8 cellular contexts compared by ENCODE assay signal in genomic region chr2:221571391-221572179, GRCh38. TPM values are rescaled to one million over a fixed set of nuclear protein-coding genes. Genes with fewer than 3 reads are reported as not detected.
DNase-seq lines count a peak whose midpoint lies in the region; ATAC-seq and TF ChIP-seq lines count a peak whose summit lies in the region.

No MANE protein-coding gene starts in this region.

- peak overlapping the region; percentile 50 for H3K27ac Mint-ChIP-seq in activated CD8-positive, alpha-beta memory T cell treated with anti-CD3 and anti-CD28 coated beads, Interleukin-2, amount 10 ng/mL, durations not matched to agents 7 days and 5 days

- no peak overlapping the region for H4K5ac ChIP-seq in IMR-90 (ENCODE audit: low read depth, low read length)

- peak overlapping the region; percentile 84 for H3K4me3 Mint-ChIP-seq in activated CD8-positive, alpha-beta memory T cell treated with anti-CD3 and anti-CD28 coated beads, Interleukin-2, amount 10 ng/mL, durations not matched to agents 7 days and 5 days

- H2BK120ac ChIP-seq in IMR-90 (ENCODE audit: low read depth, low read length), result peak overlapping the region; percentile 75

- H3K4me1 Mint-ChIP-seq in activated CD8-positive, alpha-beta memory T cell treated with anti-CD3 and anti-CD28 coated beads, Interleukin-2, amount 10 ng/mL, durations not matched to agents 7 days and 5 days, result peaks cover 26% of the 10 kb centered on the region

- peak overlapping the region; percentile 92 for H2AK9ac ChIP-seq in IMR-90 (replicated peaks; ENCODE audit: low read depth, low read length, poor library complexity)

- H3K36me3 ChIP-seq in IMR-90 (ENCODE audit: control insufficient read depth, insufficient read depth, low read length) (peaks cover 4% of the 10 kb centered on the region; the same call in 1 of the 2 replicates), esophagus (ENCODE audit: control insufficient read depth in 2 of 2, insufficient read depth in 2 of 2, low read length in 1 of 2) (no peaks in the 10 kb centered on the region), mucosa of stomach (ENCODE audit: control insufficient read depth, insufficient read depth, low read length) (no peaks in the 10 kb centered on the region), thyroid gland (no peaks in the 10 kb centered on the region)

- H3K23ac ChIP-seq in IMR-90 (ENCODE audit: low read depth, low read length), result peak overlapping the region; percentile 35; the same call in 1 of the 2 replicates

- in situ Hi-C loops in IMR-90 (cut with MboI; ENCODE audit: low sequenced_read_pairs), result loop anchor here (5.0 to 10.0 kb wide), 3 partner anchors 877 to 1844 kb away; no protein-coding TSS in a partner anchor

- dilution Hi-C loops in IMR-90 (cut with HindIII; ENCODE audit: low sequenced_read_pairs, unreplicated experiment), result no loop called here

- H2AK5ac ChIP-seq in IMR-90 (ENCODE audit: low read depth, low read length), result peak overlapping the region; percentile 69; the same call in 1 of the 2 replicates

- H3K4me1 ChIP-seq in IMR-90 (ENCODE audit: control insufficient read depth, insufficient read depth, low read length) (peaks cover 3% of the 10 kb centered on the region), esophagus (ENCODE audit: control insufficient read depth in 2 of 2, insufficient read depth in 2 of 2, low read length in 1 of 2) (peaks cover 0 to 6% of the 10 kb centered on the region in 2 donors), mucosa of stomach (ENCODE audit: control insufficient read depth, insufficient read depth, low read length) (peaks cover 24% of the 10 kb centered on the region), thyroid gland (peaks cover 11 to 17% of the 10 kb centered on the region in 2 donors)

- H4K8ac ChIP-seq in IMR-90 (ENCODE audit: low read depth in 2 of 2, low read length in 2 of 2), result no peak overlapping the region

- POLR2A ChIA-PET in IMR-90 (lab: Charles Lee; ENCODE audit: unreplicated experiment), result interaction anchor here (0.5 kb wide), 1 partner anchor 64 kb away, joined by 3 read pairs; no protein-coding TSS in a partner anchor

- no peaks in the 10 kb centered on the region for H3K9me3 ChIP-seq in IMR-90 (ENCODE audit: control insufficient read depth, insufficient read depth, low read length)
- no peaks in the 10 kb centered on the region for H3K9me3 ChIP-seq in esophagus (ENCODE audit: control insufficient read depth in 2 of 2, insufficient read depth in 1 of 2, low read depth in 1 of 2, low read length in 1 of 2)
- no peaks in the 10 kb centered on the region for H3K9me3 ChIP-seq in mucosa of stomach (ENCODE audit: control insufficient read depth, low read length)
- H3K9me3 ChIP-seq in thyroid gland, result no peaks in the 10 kb centered on the region

- H3K27me3 ChIP-seq in IMR-90 (ENCODE audit: control insufficient read depth, insufficient read depth, low read length), result no peaks in the 10 kb centered on the region
- H3K27me3 ChIP-seq in esophagus (ENCODE audit: control insufficient read depth in 1 of 2, insufficient read depth in 2 of 2, low read length in 2 of 2), result peaks cover 0 to 3% of the 10 kb centered on the region in 2 donors
- peaks cover 45% of the 10 kb centered on the region for H3K27me3 ChIP-seq in mucosa of stomach (ENCODE audit: control insufficient read depth, insufficient read depth, low read length)
- H3K27me3 ChIP-seq in thyroid gland, result no peaks in the 10 kb centered on the region

- 0% methylated on average over 13 of the region's 71 CpGs; no CpG with 5 or more reads in 1 of the 2 experiments for WGBS in IMR-90 (ENCODE audit: extremely low coverage in 2 of 2, insufficient read length in 1 of 2), 2 experiments
- WGBS in esophagus, 2 donors, result 1% methylated on average over 70 to 71 of the region's 71 CpGs
- 1% methylated on average over 27 to 49 of the region's 71 CpGs for WGBS in thyroid gland, 2 donors

- no peak overlapping the region for H2BK20ac ChIP-seq in IMR-90 (ENCODE audit: low read depth, low read length)

- H3K14ac ChIP-seq in IMR-90 (replicated peaks; ENCODE audit: low read depth, low read length), result peak overlapping the region; percentile 42

- peaks cover 11 to 36% of the 10 kb centered on the region in 2 experiments; a peak in 3 of 4 replicates for H3K79me1 ChIP-seq in IMR-90 (ENCODE audit: low read depth in 1 of 2, low read length in 2 of 2)

- peak overlapping the region; percentile 35; the same call in 1 of the 2 replicates for H3K18ac ChIP-seq in IMR-90 (ENCODE audit: low read depth, low read length)

- intact Hi-C loops in IMR-90 (cut with micrococcal nuclease), result loop anchor here (2.0 to 10.0 kb wide), 16 partner anchors 114 to 1929 kb away; no protein-coding TSS in a partner anchor
- intact Hi-C loops in thyroid gland (cut with DNase I), result loop anchor here (10.0 kb wide), 2 partner anchors 467 to 1837 kb away; no protein-coding TSS in a partner anchor

- H2BK15ac ChIP-seq in IMR-90 (ENCODE audit: low read depth, low read length), result peak overlapping the region; percentile 68; the same call in 1 of the 3 replicates

- H4K20me1 ChIP-seq in IMR-90 (ENCODE audit: insufficient read depth, low read length), result peaks cover 23% of the 10 kb centered on the region

- H3K4ac ChIP-seq in IMR-90 (ENCODE audit: low read depth, low read length), result peak overlapping the region; percentile 58

- ATAC-seq in GM21447 (IDR thresholded peaks at IDR 0.05; ENCODE audit: unreplicated experiment), result peak; percentile 13
- ATAC-seq in IMR-90 (ENCODE audit: low read depth), result peak; percentile 3; the same call in 1 of the 2 replicates
- peak; percentile 6 for ATAC-seq in activated CD8-positive, alpha-beta memory T cell treated with anti-CD3 and anti-CD28 coated beads, Interleukin-2, amount 10 ng/mL, durations not matched to agents 7 days and 5 days

- H3K36me3 Mint-ChIP-seq in activated CD8-positive, alpha-beta memory T cell treated with anti-CD3 and anti-CD28 coated beads, Interleukin-2, amount 10 ng/mL, durations not matched to agents 7 days and 5 days, result no peaks in the 10 kb centered on the region

- no TSS peak for BruUV-seq in IMR-90 (replicated peaks; lab: Mats Ljungman, UMichigan)

- no peaks in the 10 kb centered on the region for H3K9me3 Mint-ChIP-seq in activated CD8-positive, alpha-beta memory T cell treated with anti-CD3 and anti-CD28 coated beads, Interleukin-2, amount 10 ng/mL, durations not matched to agents 7 days and 5 days (ENCODE audit: low read depth)

- DNase-seq in Daoy (ENCODE audit: low read depth), result peak; percentile 38
- peak; percentile 37 for DNase-seq in IMR-90
- DNase-seq in activated CD8-positive, alpha-beta memory T cell treated with anti-CD3 and anti-CD28 coated beads, Interleukin-2, amount 10 ng/mL, durations not matched to agents 7 days and 5 days, result peak; percentile 45
- peak; percentile 38 to 42 for DNase-seq in thyroid gland
- no peak for DNase-seq in SHP77 treated with DMSO at 0.1 percent for 48 hours (lab: John Stamatoyannopoulos, UW)

- peak overlapping the region; percentile 98 for H3K4me2 ChIP-seq in IMR-90 (ENCODE audit: low read depth, low read length)

- H3K4me3 ChIP-seq in IMR-90 (ENCODE audit: insufficient read depth, low read depth, low read length), result peak overlapping the region; percentile 92
- H3K4me3 ChIP-seq in esophagus (ENCODE audit: low read depth in 1 of 2, low read length in 2 of 2), result peak overlapping the region; percentile 76 to 82
- H3K4me3 ChIP-seq in mucosa of stomach (ENCODE audit: low read length), result peak overlapping the region; percentile 84
- H3K4me3 ChIP-seq in thyroid gland (replicated peaks in 1 of 3), result peak overlapping the region; percentile 43 to 64 (median 51)

- peak overlapping the region; percentile 86 for H3K9ac ChIP-seq in IMR-90 (ENCODE audit: low read depth, low read length)
- H3K9ac ChIP-seq in mucosa of stomach (ENCODE audit: low read length), result peak overlapping the region; percentile 58

- peak overlapping the region; percentile 4; the same call in 1 of the 2 replicates for H3K56ac ChIP-seq in IMR-90 (ENCODE audit: extremely low read depth, insufficient read depth, low read length)

- H3K27me3 Mint-ChIP-seq in activated CD8-positive, alpha-beta memory T cell treated with anti-CD3 and anti-CD28 coated beads, Interleukin-2, amount 10 ng/mL, durations not matched to agents 7 days and 5 days, result peaks cover 74% of the 10 kb centered on the region

- CTCF ChIA-PET in IMR-90 (lab: Yijun Ruan, JAX), result interaction anchor here (0.7 kb wide), 1 partner anchor 1058 kb away, joined by 3 read pairs; no protein-coding TSS in a partner anchor
- CTCF ChIA-PET in activated CD8-positive, alpha-beta memory T cell treated with anti-CD3 and anti-CD28 coated beads, Interleukin-2, amount 10 ng/mL, durations not matched to agents 7 days and 5 days (lab: Charles Lee), result interaction anchor here (0.9 to 2.6 kb wide), 2 partner anchors 31 to 53 kb away, joined by 3 to 14 read pairs; no protein-coding TSS in a partner anchor

- no peak; the same call in 1 of the 2 replicates for TF ChIP-seq RAD21 in IMR-90 (IDR thresholded peaks at IDR 0.05; ENCODE audit: low read length)

- TF ChIP-seq POLR2A in IMR-90 (IDR thresholded peaks at IDR 0.05; ENCODE audit: low read depth, low read length) (no peak), thyroid gland (IDR thresholded peaks at IDR 0.05) (no peak)

- TF ChIP-seq CTCF in IMR-90 (conservative IDR thresholded peaks at IDR 0.05; ENCODE audit: low read depth, low read length) (no peak), thyroid gland (IDR thresholded peaks at IDR 0.05) (no peak)

- peak overlapping the region; percentile 93 for H2AFZ ChIP-seq in IMR-90 (replicated peaks; ENCODE audit: low read length, poor library complexity)

- peaks cover 10% of the 10 kb centered on the region; the same call in 1 of the 2 replicates for H3K9me1 ChIP-seq in IMR-90 (ENCODE audit: insufficient read depth, low read length)

- H2BK5ac ChIP-seq in IMR-90 (ENCODE audit: low read depth, low read length, poor library complexity, severe bottlenecking), result peak overlapping the region; percentile 44

- H3K27ac ChIP-seq in IMR-90 (ENCODE audit: insufficient read depth, low read length) (peak overlapping the region; percentile 76), esophagus (ENCODE audit: low read depth in 2 of 2, low read length in 1 of 2) (no peak overlapping the region), thyroid gland (peak overlapping the region; percentile 17 to 73 (median 18))

- H4K91ac ChIP-seq in IMR-90 (ENCODE audit: insufficient read depth, low read depth, low read length), result no peak overlapping the region

TF ChIP-seq in IMR-90, 13 proteins besides CTCF, POLR2A, EP300 and RAD21 (continues in another document):
- no peak for TF ChIP-seq MAFK (IDR thresholded peaks at IDR 0.05; ENCODE audit: low read depth, low read length)
- peak; percentile 51; the same call in 1 of the 2 replicates for TF ChIP-seq CHD1 (IDR thresholded peaks at IDR 0.05; ENCODE audit: low read depth, low read length)

RNA-seq across cellular contexts. Expression of gene EPHA4, which starts 0.5 kb away (rescaled TPM):
- total RNA-seq in Daoy (2014; rRNA removed; shearing (Covaris generic)), result 5.1 and 7.5 TPM in 2 replicates
- total RNA-seq in IMR-90 (2012; rRNA removed) (111 and 132 TPM in 2 replicates), thyroid gland (10 to 100 TPM; 38.9 to 98.9 (median 68.0) TPM)
- polyA plus RNA-seq in IMR-90 (2012; rRNA removed) (30.7 and 36.9 TPM in 2 replicates), esophagus (1 to 10 TPM; 4.5 to 6.0 TPM)
- polyA plus RNA-seq in IMR-90 (2012; cell fraction: cytosol; rRNA removed), result 17.3 and 20.6 TPM in 2 replicates
- polyA plus RNA-seq in IMR-90 (2012; cell fraction: nucleus; rRNA removed; ENCODE audit: low replicate concordance), result 25.9 and 75.6 TPM in 2 replicates
- under 1 TPM; 0.59 to 0.91 TPM for total RNA-seq in activated CD8-positive, alpha-beta memory T cell treated with anti-CD3 and anti-CD28 coated beads, Interleukin-2, amount 10 ng/mL, durations not matched to agents 7 days and 5 days

Comparison
In these comparisons a context has a peak if more than half of its experiments do, and no peak if none do; other contexts are left out.
1. H3K27ac ChIP-seq: peak in IMR-90 (single experiment) and thyroid gland (3 of 3); none in esophagus (0 of 2).
2. Peak in every context shown above with its lines, with median percentiles within 50 percentile points of each other: ATAC-seq and H3K4me3 ChIP-seq.